In genomic region chr13:112892759-112893569, GRCh38 we compare ENCODE assay signal across 9 cellular contexts.
DNase-seq lines count a peak whose midpoint lies in the region; ATAC-seq and TF ChIP-seq lines count a peak whose summit lies in the region.
"Had no signal": no experiment of that assay in that cellular context is flagged by ENCODE, and none has a peak within 500 bp of the region (broad histone marks: within the 10 kb centered on the region; RNA-seq: fewer than 3 reads in every experiment).

No MANE protein-coding gene starts in this region.

- peak; percentile 8 to 52 for DNase-seq in Kasumi-1 (lab: John Stamatoyannopoulos, UW)
- DNase-seq in ecto neural progenitor cell (ENCODE audit: low spot score), result peak; percentile 68
- no peak for DNase-seq in activated CD8-positive, alpha-beta memory T cell treated with anti-CD3 and anti-CD28 coated beads, Interleukin-2, amount 50 U/mL, for 4 hours
- no peak for DNase-seq in foreskin fibroblast
- no peak for DNase-seq in NCI-H82 (lab: John Stamatoyannopoulos, UW)
- no peak for DNase-seq in NK-92 (lab: John Stamatoyannopoulos, UW; ENCODE audit: unreplicated experiment)
- DNase-seq: T-helper 1 cell had no signal

- H3K4me1 ChIP-seq in neuron (ENCODE audit: insufficient read depth, low read length), result peaks cover 43% of the 10 kb centered on the region

- ATAC-seq in GM18861 (IDR thresholded peaks at IDR 0.05; ENCODE audit: unreplicated experiment), result peak; percentile 42

- peak overlapping the region; percentile 32 for H2AFZ ChIP-seq in neuron (ENCODE audit: low read depth, low read length)

- H3K9me3 ChIP-seq in neuron (ENCODE audit: low read length), result no peaks in the 10 kb centered on the region

- no peak for TF ChIP-seq CTCF in foreskin fibroblast (IDR thresholded peaks at IDR 0.05; ENCODE audit: low read depth, low read length)

- peaks cover 6% of the 10 kb centered on the region for H3K27me3 ChIP-seq in neuron (ENCODE audit: insufficient read depth, low read length)

- no peaks in the 10 kb centered on the region for H3K36me3 ChIP-seq in neuron (ENCODE audit: insufficient read depth, low read length)

- H3K4me3 ChIP-seq in neuron (ENCODE audit: low read length) (no peak overlapping the region), foreskin fibroblast (ENCODE audit: low read depth in 1 of 2, low read length in 2 of 2) (no peak overlapping the region)

Comparison
In these comparisons a context has a peak if more than half of its experiments do, and no peak if none do; other contexts are left out.
1. DNase-seq: peak in Kasumi-1 (2 of 2) and ecto neural progenitor cell (single experiment); none in activated CD8-positive, alpha-beta memory T cell treated with anti-CD3 and anti-CD28 coated beads, Interleukin-2, amount 50 U/mL, for 4 hours (single experiment), foreskin fibroblast (0 of 2), NCI-H82 (single experiment) and NK-92 (single experiment).